18 cellular contexts compared by ENCODE assay signal in the genomic region with DNA sequence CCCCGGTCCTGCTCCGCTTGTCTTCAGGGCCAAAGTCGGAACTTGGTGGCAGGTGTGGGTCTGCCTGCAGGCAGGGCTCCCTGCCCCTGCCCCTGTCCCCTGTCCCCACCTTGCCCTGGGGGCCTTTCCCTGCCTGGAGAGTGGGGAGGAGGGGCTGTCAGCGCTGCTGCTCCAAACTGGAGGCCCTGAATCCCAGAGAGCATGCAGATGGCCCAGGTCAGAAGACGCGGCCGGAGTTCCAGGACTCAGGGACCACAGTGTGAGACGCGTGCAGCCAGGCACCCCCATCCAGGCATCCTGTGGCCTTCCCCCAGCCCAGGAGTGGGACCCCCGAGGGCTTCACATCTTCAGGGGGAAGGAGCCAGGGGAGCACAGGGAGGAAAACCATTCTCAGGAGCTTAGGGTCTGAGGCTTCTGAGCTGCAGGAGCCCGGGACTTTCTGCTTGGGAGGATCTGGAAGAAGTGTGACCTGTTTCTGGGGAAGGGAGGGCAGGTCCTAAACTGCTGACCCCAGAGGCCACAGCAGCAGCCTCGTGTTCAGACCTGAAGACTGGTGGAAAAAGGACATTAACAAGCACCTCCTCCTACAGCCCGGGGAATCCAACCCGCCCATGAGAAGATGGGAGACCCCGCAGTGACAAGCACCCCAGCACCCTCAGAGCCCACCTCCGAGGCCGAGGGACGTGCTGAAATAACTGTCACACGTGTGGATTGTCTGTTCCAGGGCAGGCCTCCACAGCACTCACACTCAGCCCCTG. TPM values are rescaled to one million over a fixed set of nuclear protein-coding genes. Genes with fewer than 3 reads are reported as not detected.
DNase-seq lines count a peak whose midpoint lies in the region; TF ChIP-seq lines count a peak whose summit lies in the region.
"Had no signal": no experiment of that assay in that cellular context is flagged by ENCODE, and none has a peak within 500 bp of the region (broad histone marks: within the 10 kb centered on the region; RNA-seq: fewer than 3 reads in every experiment).

No MANE protein-coding gene starts in this region.

- no peaks in the 10 kb centered on the region for H3K4me1 Mint-ChIP-seq in activated naive CD4-positive, alpha-beta T cell treated with anti-CD3 and anti-CD28 coated beads for 36 hours (ENCODE audit: low read depth)
- H3K4me1 Mint-ChIP-seq: B cell; CD4-positive, alpha-beta memory T cell had no signal

- H3K36me3 ChIP-seq in esophagus muscularis mucosa (no peaks in the 10 kb centered on the region), osteoblast (ENCODE audit: insufficient read depth, low read length) (no peaks in the 10 kb centered on the region), tibial nerve (no peaks in the 10 kb centered on the region)
- H3K36me3 ChIP-seq: MG63 had no signal

- H3K9me3 ChIP-seq in esophagus muscularis mucosa (no peaks in the 10 kb centered on the region), osteoblast (ENCODE audit: low read depth, low read length) (no peaks in the 10 kb centered on the region), tibial nerve (no peaks in the 10 kb centered on the region)
- H3K9me3 ChIP-seq: MG63 had no signal

- peaks cover 0 to 43% (median 2%) of the 10 kb centered on the region in 4 donors for H3K27me3 ChIP-seq in esophagus muscularis mucosa
- peaks cover 14% of the 10 kb centered on the region for H3K27me3 ChIP-seq in osteoblast (ENCODE audit: insufficient read depth, low read length)
- H3K27me3 ChIP-seq in tibial nerve: no peaks in the 10 kb centered on the region
- H3K27me3 ChIP-seq: MG63 had no signal

- no peaks in the 10 kb centered on the region for H3K36me3 Mint-ChIP-seq in activated naive CD4-positive, alpha-beta T cell treated with anti-CD3 and anti-CD28 coated beads for 36 hours (ENCODE audit: low read depth)
- H3K36me3 Mint-ChIP-seq: CD4-positive, alpha-beta memory T cell had no signal

- TF ChIP-seq POLR2A in esophagus muscularis mucosa (IDR thresholded peaks at IDR 0.05; ENCODE audit: low read depth) (no peak), tibial nerve (IDR thresholded peaks at IDR 0.05) (no peak)

- no peak overlapping the region for H3K27ac Mint-ChIP-seq in activated naive CD4-positive, alpha-beta T cell treated with anti-CD3 and anti-CD28 coated beads for 36 hours
- H3K27ac Mint-ChIP-seq: B cell; CD4-positive, alpha-beta memory T cell; H9 had no signal

- DNase-seq in esophagus muscularis mucosa (ENCODE audit: extremely low spot score) (no peak), osteoblast (ENCODE audit: insufficient read length, low spot score, missing footprints) (peak; percentile 80), tibial nerve (ENCODE audit: low spot score in 2 of 2) (no peak), NCI-H2107 treated with DMSO at 0.1 percent for 48 hours (lab: John Stamatoyannopoulos, UW; ENCODE audit: unreplicated experiment) (no peak), globus pallidus (ENCODE audit: low spot score) (no peak)
- DNase-seq in activated naive CD4-positive, alpha-beta T cell treated with anti-CD3 and anti-CD28 coated beads for 36 hours: no peak
- DNase-seq: Calu3; CD4-positive, alpha-beta memory T cell; Karpas-422; MG63; NCI-H1105; NCI-H1694; NCI-H2227 treated with DMSO at 0.1 percent for 48 hours; Right ventricle myocardium superior had no signal

- H3K4me2 ChIP-seq in osteoblast (ENCODE audit: insufficient read depth, low read length): no peak overlapping the region

- 83% methylated on average over 16 of the region's 19 CpGs for WGBS in esophagus muscularis mucosa
- 52 to 53% methylated on average over 19 of the region's 19 CpGs for WGBS in tibial nerve, 2 donors

- CTCF ChIA-PET in activated naive CD4-positive, alpha-beta T cell treated with anti-CD3 and anti-CD28 coated beads for 36 hours (lab: Charles Lee): no interaction called here

- TF ChIP-seq EP300 in esophagus muscularis mucosa (IDR thresholded peaks at IDR 0.05) (no peak), tibial nerve (IDR thresholded peaks at IDR 0.05) (no peak)

- TF ChIP-seq CTCF in esophagus muscularis mucosa (IDR thresholded peaks at IDR 0.05) (no peak), osteoblast (IDR thresholded peaks at IDR 0.05; ENCODE audit: extremely low read depth, low read depth, low read length) (no peak), tibial nerve (IDR thresholded peaks at IDR 0.05) (no peak)

- H3K4me3 ChIP-seq in esophagus muscularis mucosa (no peak overlapping the region), osteoblast (ENCODE audit: insufficient read depth, low read length) (no peak overlapping the region), tibial nerve (peak overlapping the region in 2 of 4 donors; percentile 11 to 12)
- H3K4me3 ChIP-seq: MG63 had no signal

- no peak overlapping the region for H3K4me3 Mint-ChIP-seq in activated naive CD4-positive, alpha-beta T cell treated with anti-CD3 and anti-CD28 coated beads for 36 hours
- H3K4me3 Mint-ChIP-seq: B cell; CD4-positive, alpha-beta memory T cell; H9 had no signal

- H4K20me1 ChIP-seq in osteoblast (ENCODE audit: insufficient read depth, low read length): no peaks in the 10 kb centered on the region

- H3K4me1 ChIP-seq in esophagus muscularis mucosa (peaks cover 6 to 33% (median 27%) of the 10 kb centered on the region in 4 donors), osteoblast (ENCODE audit: insufficient read depth, low read length) (peaks cover 6% of the 10 kb centered on the region), tibial nerve (peaks cover 0 to 86% (median 62%) of the 10 kb centered on the region in 4 donors)

- intact Hi-C loops in esophagus muscularis mucosa (cut with DNase I): no loop called here
- intact Hi-C loops in activated naive CD4-positive, alpha-beta T cell treated with anti-CD3 and anti-CD28 coated beads for 36 hours (cut with micrococcal nuclease): no loop called here

- H3K79me2 ChIP-seq in osteoblast (ENCODE audit: insufficient read depth, low read length): no peaks in the 10 kb centered on the region

- H3K9me3 Mint-ChIP-seq in activated naive CD4-positive, alpha-beta T cell treated with anti-CD3 and anti-CD28 coated beads for 36 hours: no peaks in the 10 kb centered on the region
- H3K9me3 Mint-ChIP-seq: CD4-positive, alpha-beta memory T cell; H9 had no signal

- H3K27me3 Mint-ChIP-seq in activated naive CD4-positive, alpha-beta T cell treated with anti-CD3 and anti-CD28 coated beads for 36 hours (ENCODE audit: low read depth): peaks cover 5% of the 10 kb centered on the region

- peak overlapping the region; percentile 91 for H3K27ac ChIP-seq in angular gyrus (ENCODE audit: low read depth, low read length)
- peak overlapping the region; percentile 53 to 70 (median 64) for H3K27ac ChIP-seq in esophagus muscularis mucosa (replicated peaks in 1 of 4)
- H3K27ac ChIP-seq in osteoblast (ENCODE audit: low read depth, low read length): no peak overlapping the region
- H3K27ac ChIP-seq in tibial nerve: peak overlapping the region; percentile 83 to 98 (median 93)

- no peak overlapping the region for H2AFZ ChIP-seq in osteoblast (ENCODE audit: low read length)

RNA-seq across cellular contexts. Expression of gene RASGEF1C, which starts 38.0 kb away (rescaled TPM):
- total RNA-seq in esophagus muscularis mucosa: 1 to 10 TPM; 1.2 to 3.1 (median 2.5) TPM
- total RNA-seq in osteoblast: under 0.01 TPM in 1 of 2 replicates, not detected in the other
- 10 to 100 TPM in 2 of 4 donors, 1 to 10 TPM in 2; 2.7 to 12.0 (median 10.4) TPM for total RNA-seq in tibial nerve
- not detected for total RNA-seq in activated naive CD4-positive, alpha-beta T cell treated with anti-CD3 and anti-CD28 coated beads for 36 hours
- total RNA-seq: B cell; Calu3; CD4-positive, alpha-beta memory T cell; HT-29 had no signal
